8 cellular contexts compared by ENCODE assay signal in genomic region chr4:8201341-8201781, GRCh38. TPM values are rescaled to one million over a fixed set of nuclear protein-coding genes. Genes with fewer than 3 reads are reported as not detected.
DNase-seq lines count a peak whose midpoint lies in the region; ATAC-seq and TF ChIP-seq lines count a peak whose summit lies in the region.

No MANE protein-coding gene starts in this region.

- TF ChIP-seq POLR2A in stomach (IDR thresholded peaks at IDR 0.05) = no peak

- no peak for TF ChIP-seq CTCF in fibroblast of pulmonary artery (IDR thresholded peaks at IDR 0.05; ENCODE audit: low read length, missing control alignments)
- TF ChIP-seq CTCF in stomach (IDR thresholded peaks at IDR 0.05) = no peak

- ATAC-seq in GM18511 (IDR thresholded peaks at IDR 0.05; ENCODE audit: unreplicated experiment) (peak; percentile 55), HG02973 (IDR thresholded peaks at IDR 0.05; ENCODE audit: unreplicated experiment) (peak; percentile 32), HG02763 (IDR thresholded peaks at IDR 0.05; ENCODE audit: unreplicated experiment) (no peak)

- no peaks in the 10 kb centered on the region for H3K27me3 ChIP-seq in stomach

- intact Hi-C loops in stomach (cut with DNase I; ENCODE audit: low total_unique reads) = no loop called here

- H3K27ac ChIP-seq in stomach = peak overlapping the region in 4 of 5 donors; percentile 82 to 91 (median 88)

- H3K36me3 ChIP-seq in stomach = peaks cover 0 to 30% (median 5%) of the 10 kb centered on the region in 4 donors

- 16 to 40% (median 26%) methylated on average over 7 to 9 of the region's 9 CpGs for WGBS in stomach, 5 donors

- no peaks in the 10 kb centered on the region for H3K9me3 ChIP-seq in stomach

- H3K4me3 ChIP-seq in fibroblast of pulmonary artery (replicated peaks; ENCODE audit: low read depth, low read length) = peak overlapping the region; percentile 17
- H3K4me3 ChIP-seq in stomach = peak overlapping the region; percentile 15 to 51 (median 45)

- H3K4me1 ChIP-seq in stomach = peaks cover 27 to 92% (median 51%) of the 10 kb centered on the region in 4 donors

- peak; percentile 53 to 55 for DNase-seq in activated CD4-positive, alpha-beta T cell treated with anti-CD3 and anti-CD28 coated beads for 4 hours
- DNase-seq in fibroblast of pulmonary artery (ENCODE audit: low read depth) (no peak), stomach (no peak), NCI-H1694 treated with DMSO at 0.1 percent for 48 hours (lab: John Stamatoyannopoulos, UW) (no peak)
- DNase-seq in effector CD4-positive, alpha-beta T cell = no peak

- no peak for TF ChIP-seq EP300 in stomach (IDR thresholded peaks at IDR 0.05)

RNA-seq across cellular contexts. Expression of gene SH3TC1, which starts 2.3 kb away (rescaled TPM):
- 10 to 100 TPM; 22.8 to 96.2 (median 52.5) TPM for total RNA-seq in stomach
- 10 to 100 TPM; 12.0 to 18.2 (median 13.9) TPM for polyA plus RNA-seq in stomach

RNA-seq across cellular contexts. Expression of gene ABLIM2, which starts 42.7 kb away (rescaled TPM):
- 10 to 100 TPM in 2 of 5 donors, 1 to 10 TPM in 3; 3.1 to 28.0 (median 9.4) TPM for total RNA-seq in stomach
- polyA plus RNA-seq in stomach = 1 to 10 TPM; 2.3 to 5.8 (median 2.4) TPM

Comparison
In these comparisons a context has a peak if more than half of its experiments do, and no peak if none do; other contexts are left out.
1. DNase-seq: peak in activated CD4-positive, alpha-beta T cell treated with anti-CD3 and anti-CD28 coated beads for 4 hours (2 of 2); none in fibroblast of pulmonary artery (single experiment), stomach (single experiment), NCI-H1694 treated with DMSO at 0.1 percent for 48 hours (single experiment) and effector CD4-positive, alpha-beta T cell (single experiment).